In the genomic region with DNA sequence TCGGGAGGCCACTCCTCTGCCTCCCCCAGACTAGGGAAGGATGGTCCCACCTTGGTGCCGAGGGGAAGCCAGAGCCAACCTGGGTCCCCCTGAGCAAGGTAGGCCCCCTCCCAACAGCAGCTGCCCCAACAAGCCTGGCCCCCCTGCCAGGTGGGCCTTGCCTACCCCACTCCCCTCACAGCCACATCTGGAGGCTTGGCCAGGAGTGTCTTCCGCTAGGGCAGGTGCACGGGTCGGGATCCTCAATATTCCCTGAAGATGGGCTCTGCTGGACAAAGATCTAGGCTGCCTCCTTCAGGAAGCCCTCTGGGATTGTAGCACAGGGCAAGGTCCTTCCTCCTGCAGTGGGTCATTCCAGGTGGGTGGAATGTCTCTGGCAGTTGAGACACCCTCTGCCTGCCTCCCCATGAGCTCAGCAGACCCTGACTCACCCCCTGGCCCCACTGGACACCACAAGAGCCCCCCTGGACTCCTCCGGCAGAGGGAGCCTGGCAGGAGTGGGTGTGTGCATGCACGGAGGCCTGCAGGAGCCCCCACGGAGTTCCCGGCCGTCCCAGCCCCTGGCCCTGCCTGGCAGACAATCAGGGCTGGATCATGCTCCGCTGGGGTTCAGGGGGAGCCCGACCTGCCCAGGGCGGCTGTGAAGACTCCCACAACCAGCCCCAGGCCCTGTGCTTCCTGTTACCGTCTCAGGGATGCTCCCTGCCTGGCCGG, we compare ENCODE assay signal across 1 cellular context.
TF ChIP-seq lines count a peak whose summit lies in the region.

No MANE protein-coding gene starts in this region.

TF ChIP-seq in HepG2, 621 proteins besides CTCF, POLR2A, EP300 and RAD21:
- TF ChIP-seq, protein P1, sequence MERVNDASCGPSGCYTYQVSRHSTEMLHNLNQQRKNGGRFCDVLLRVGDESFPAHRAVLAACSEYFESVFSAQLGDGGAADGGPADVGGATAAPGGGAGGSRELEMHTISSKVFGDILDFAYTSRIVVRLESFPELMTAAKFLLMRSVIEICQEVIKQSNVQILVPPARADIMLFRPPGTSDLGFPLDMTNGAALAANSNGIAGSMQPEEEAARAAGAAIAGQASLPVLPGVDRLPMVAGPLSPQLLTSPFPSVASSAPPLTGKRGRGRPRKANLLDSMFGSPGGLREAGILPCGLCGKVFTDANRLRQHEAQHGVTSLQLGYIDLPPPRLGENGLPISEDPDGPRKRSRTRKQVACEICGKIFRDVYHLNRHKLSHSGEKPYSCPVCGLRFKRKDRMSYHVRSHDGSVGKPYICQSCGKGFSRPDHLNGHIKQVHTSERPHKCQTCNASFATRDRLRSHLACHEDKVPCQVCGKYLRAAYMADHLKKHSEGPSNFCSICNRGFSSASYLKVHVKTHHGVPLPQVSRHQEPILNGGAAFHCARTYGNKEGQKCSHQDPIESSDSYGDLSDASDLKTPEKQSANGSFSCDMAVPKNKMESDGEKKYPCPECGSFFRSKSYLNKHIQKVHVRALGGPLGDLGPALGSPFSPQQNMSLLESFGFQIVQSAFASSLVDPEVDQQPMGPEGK (CRISPR knock-in tag; IDR thresholded peaks at IDR 0.05): no peak
- TF ChIP-seq ZFP36 (IDR thresholded peaks at IDR 0.05; ENCODE audit: borderline replicate concordance, low read depth, low read length, partially characterized antibody) (peak; percentile 71), HCFC1 (IDR thresholded peaks at IDR 0.05; ENCODE audit: low read depth, low read length) (no peak), STAG1 (CRISPR knock-in tag; IDR thresholded peaks at IDR 0.05) (0 out of 2 replicates have a peak, but pooled peaks have one; percentile 7), ZBTB1 (CRISPR knock-in tag; IDR thresholded peaks at IDR 0.05; ENCODE audit: borderline replicate concordance) (no peak), ZNF180 (CRISPR knock-in tag; IDR thresholded peaks at IDR 0.05; ENCODE audit: borderline replicate concordance, low read depth) (no peak), MIER3 (CRISPR knock-in tag; IDR thresholded peaks at IDR 0.05; ENCODE audit: borderline replicate concordance) (no peak), TCF7 (IDR thresholded peaks at IDR 0.05; ENCODE audit: low read depth) (no peak)
- TF ChIP-seq, protein P2, sequence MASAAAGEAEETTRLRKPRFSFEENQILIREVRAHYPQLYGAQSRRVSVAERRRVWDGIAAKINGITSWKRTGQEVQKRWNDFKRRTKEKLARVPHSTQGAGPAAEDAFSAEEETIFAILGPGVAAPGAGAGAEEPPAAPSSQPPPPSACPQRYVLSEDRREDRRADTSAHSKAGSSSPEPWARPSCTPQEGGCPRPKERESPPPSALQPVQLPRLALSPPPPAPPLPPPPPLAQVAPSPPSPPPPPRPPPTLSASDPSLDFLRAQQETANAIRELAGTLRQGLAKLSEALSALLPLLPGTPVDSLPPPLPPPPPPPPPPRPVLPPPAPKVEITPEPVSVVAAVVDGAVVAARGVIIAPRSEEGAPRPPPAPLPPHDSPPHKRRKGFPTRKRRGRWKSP (CRISPR knock-in tag; IDR thresholded peaks at IDR 0.05): no peak
